In the genomic region with DNA sequence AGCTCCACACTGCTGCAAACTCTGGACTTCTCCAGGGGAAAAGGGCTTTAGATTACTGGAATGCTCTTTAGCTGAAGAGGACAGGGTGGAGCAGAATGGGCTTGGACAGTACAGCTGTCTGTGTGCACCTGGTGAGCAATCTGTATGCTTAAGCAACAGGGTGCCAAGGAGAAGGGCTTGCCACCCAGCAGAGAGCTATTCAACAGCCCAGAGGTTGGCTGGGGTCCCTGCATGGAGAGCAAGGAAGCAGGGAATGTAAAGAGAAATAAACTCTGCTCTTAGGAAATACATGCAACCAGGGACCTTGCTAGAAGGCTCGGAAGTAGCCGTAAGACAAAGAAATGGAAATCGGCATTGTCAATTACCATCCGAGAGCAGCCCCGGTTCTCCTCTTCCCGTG, we compare ENCODE assay signal across 11 cellular contexts. TPM values are rescaled to one million over a fixed set of nuclear protein-coding genes. Genes with fewer than 3 reads are reported as not detected.
DNase-seq lines count a peak whose midpoint lies in the region; ATAC-seq and TF ChIP-seq lines count a peak whose summit lies in the region.
"Had no signal": no experiment of that assay in that cellular context is flagged by ENCODE, and none has a peak within 500 bp of the region (broad histone marks: within the 10 kb centered on the region; RNA-seq: fewer than 3 reads in every experiment).

No MANE protein-coding gene starts in this region.

- no peak for TF ChIP-seq POLR2A in gastroesophageal sphincter (IDR thresholded peaks at IDR 0.05)
- TF ChIP-seq POLR2A in gastrocnemius medialis (IDR thresholded peaks at IDR 0.05), result no peak

- intact Hi-C loops in gastrocnemius medialis (cut with DNase I; ENCODE audit: low total_unique reads), result no loop called here

- H3K4me1 ChIP-seq in gastroesophageal sphincter, result peaks cover 0 to 85% (median 31%) of the 10 kb centered on the region in 3 donors
- H3K4me1 ChIP-seq in gastrocnemius medialis, result peaks cover 46 to 53% of the 10 kb centered on the region in 2 donors
- H3K4me1 ChIP-seq in foreskin keratinocyte, result no peaks in the 10 kb centered on the region

- H3K36me3 ChIP-seq in gastroesophageal sphincter (peaks cover 0 to 50% of the 10 kb centered on the region in 2 donors), gastrocnemius medialis (peaks cover 0 to 31% of the 10 kb centered on the region in 2 donors)
- H3K36me3 ChIP-seq: ovary had no signal

- no peak overlapping the region for H3K4me3 ChIP-seq in LNCaP clone FGC (ENCODE audit: low read depth, low read length)
- H3K4me3 ChIP-seq in gastroesophageal sphincter, result no peak overlapping the region
- H3K4me3 ChIP-seq in gastrocnemius medialis, result no peak overlapping the region
- H3K4me3 ChIP-seq: ovary had no signal

- WGBS in gastroesophageal sphincter (ENCODE audit: low coverage in 1 of 2), 2 donors, result 41 to 82% methylated on average over 4 to 6 of the region's 6 CpGs

- H3K27ac ChIP-seq in gastroesophageal sphincter (peak overlapping the region in 3 of 4 donors; percentile 74 to 77 (median 76)), gastrocnemius medialis (peak overlapping the region; percentile 77 to 92 (median 84)), foreskin keratinocyte (no peak overlapping the region)
- H3K27ac ChIP-seq: ovary had no signal

- DNase-seq in LNCaP clone FGC (ENCODE audit: low read depth), result peak; percentile 7
- peak; percentile 94 for DNase-seq in NCI-H345 treated with DMSO at 0.1 percent for 48 hours (lab: John Stamatoyannopoulos, UW; ENCODE audit: unreplicated experiment)
- peak; percentile 54 to 81 for DNase-seq in gastrocnemius medialis
- no peak for DNase-seq in foreskin keratinocyte
- no peak for DNase-seq in OCI-M2 (lab: John Stamatoyannopoulos, UW; ENCODE audit: unreplicated experiment)
- no peak for DNase-seq in SIG-M5 treated with dmso at 0.1 percent for 504 hours (lab: John Stamatoyannopoulos, UW; ENCODE audit: unreplicated experiment)
- DNase-seq: activated naive CD4-positive, alpha-beta T cell treated with anti-CD3 and anti-CD28 coated beads for 36 hours; ovary; stimulated activated CD4-positive, alpha-beta T cell treated with anti-CD3 and anti-CD28 coated beads, Interleukin-2, amount 100 ng/mL, for 24 hours had no signal

- TF ChIP-seq EP300 in gastroesophageal sphincter (IDR thresholded peaks at IDR 0.05), result no peak

- in situ Hi-C loops in gastrocnemius medialis (cut with MboI; ENCODE audit: low sequenced_read_pairs in 4 of 4), result no loop called here

- ATAC-seq in gastroesophageal sphincter (no peak), gastrocnemius medialis (peak; percentile 23 to 66), foreskin keratinocyte (no peak), GM19324 (IDR thresholded peaks at IDR 0.05; ENCODE audit: low FRiP score, unreplicated experiment) (no peak)

- H3K27me3 ChIP-seq in gastroesophageal sphincter, result no peaks in the 10 kb centered on the region
- no peaks in the 10 kb centered on the region for H3K27me3 ChIP-seq in gastrocnemius medialis
- no peaks in the 10 kb centered on the region for H3K27me3 ChIP-seq in foreskin keratinocyte
- H3K27me3 ChIP-seq: ovary had no signal

- H3K9me3 ChIP-seq in gastroesophageal sphincter (no peaks in the 10 kb centered on the region), gastrocnemius medialis (no peaks in the 10 kb centered on the region)
- H3K9me3 ChIP-seq: ovary had no signal

- TF ChIP-seq CTCF in LNCaP clone FGC (IDR thresholded peaks at IDR 0.05; ENCODE audit: control insufficient read depth, extremely low read depth, insufficient read depth) (no peak), gastroesophageal sphincter (IDR thresholded peaks at IDR 0.05) (no peak), gastrocnemius medialis (IDR thresholded peaks at IDR 0.05 in 4 of 5, conservative IDR thresholded peaks at IDR 0.05 in 1 of 5) (no peak), foreskin keratinocyte (conservative IDR thresholded peaks at IDR 0.05) (no peak)

RNA-seq across cellular contexts. Expression of gene CORO1C, which starts 53.0 kb away (rescaled TPM):
- total RNA-seq in gastroesophageal sphincter (100 to 1,000 TPM; 277 to 473 (median 342) TPM), gastrocnemius medialis (10 to 100 TPM; 24.7 to 47.6 (median 30.9) TPM), foreskin keratinocyte (150 and 182 TPM in 2 replicates)
- polyA plus RNA-seq in foreskin keratinocyte, result 54.3 and 72.1 TPM in 2 replicates

Comparison
In these comparisons a context has a peak if more than half of its experiments do, and no peak if none do; other contexts are left out.
1. DNase-seq: peak in LNCaP clone FGC (single experiment), NCI-H345 treated with DMSO at 0.1 percent for 48 hours (single experiment) and gastrocnemius medialis (2 of 2); none in foreskin keratinocyte (0 of 2), OCI-M2 (single experiment) and SIG-M5 treated with dmso at 0.1 percent for 504 hours (single experiment).
2. ATAC-seq: peak in gastrocnemius medialis (2 of 2); none in gastroesophageal sphincter (single experiment), foreskin keratinocyte (single experiment) and GM19324 (single experiment).